In the genomic region with DNA sequence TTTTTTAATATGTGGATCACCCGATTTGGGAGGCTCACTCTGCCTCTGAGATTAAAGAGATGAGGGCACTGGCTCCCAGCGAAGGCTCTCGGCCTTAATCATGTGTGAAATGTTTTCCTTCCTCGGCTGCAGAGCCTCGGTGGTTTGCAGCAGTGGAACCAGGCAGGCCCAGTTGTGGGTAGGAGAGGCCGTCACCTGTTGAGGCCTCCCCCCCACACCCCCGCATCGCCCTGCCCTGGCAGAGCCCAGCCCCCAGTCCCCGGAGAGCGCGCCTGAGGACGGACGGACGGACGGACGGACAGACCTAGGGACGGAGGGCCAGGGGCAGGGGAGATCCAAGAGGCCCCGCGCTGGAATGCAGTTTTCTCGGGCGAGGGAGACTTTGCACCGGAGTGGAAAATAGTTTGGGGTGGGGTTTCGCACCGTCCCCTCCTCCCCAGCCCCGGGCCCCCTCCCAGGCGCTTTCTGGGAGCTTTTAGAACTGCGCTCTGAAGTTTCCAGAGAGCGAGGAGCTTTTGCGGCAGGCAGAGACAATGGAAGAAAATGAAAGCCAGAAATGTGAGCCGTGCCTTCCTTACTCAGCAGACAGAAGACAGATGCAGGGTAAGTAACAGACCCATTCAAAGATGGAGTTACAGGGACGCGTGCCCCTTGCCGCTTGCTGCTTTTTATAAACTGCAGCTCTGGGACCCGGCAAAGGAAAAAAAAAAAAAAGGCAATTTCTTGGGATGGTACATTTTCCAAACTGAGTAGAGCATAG, we compare ENCODE assay signal across 9 cellular contexts. TPM values are rescaled to one million over a fixed set of nuclear protein-coding genes. Genes with fewer than 3 reads are reported as not detected.
DNase-seq lines count a peak whose midpoint lies in the region; ATAC-seq and TF ChIP-seq lines count a peak whose summit lies in the region.
"Had no signal": no experiment of that assay in that cellular context is flagged by ENCODE, and none has a peak within 500 bp of the region (broad histone marks: within the 10 kb centered on the region; RNA-seq: fewer than 3 reads in every experiment).

A gene with protein sequence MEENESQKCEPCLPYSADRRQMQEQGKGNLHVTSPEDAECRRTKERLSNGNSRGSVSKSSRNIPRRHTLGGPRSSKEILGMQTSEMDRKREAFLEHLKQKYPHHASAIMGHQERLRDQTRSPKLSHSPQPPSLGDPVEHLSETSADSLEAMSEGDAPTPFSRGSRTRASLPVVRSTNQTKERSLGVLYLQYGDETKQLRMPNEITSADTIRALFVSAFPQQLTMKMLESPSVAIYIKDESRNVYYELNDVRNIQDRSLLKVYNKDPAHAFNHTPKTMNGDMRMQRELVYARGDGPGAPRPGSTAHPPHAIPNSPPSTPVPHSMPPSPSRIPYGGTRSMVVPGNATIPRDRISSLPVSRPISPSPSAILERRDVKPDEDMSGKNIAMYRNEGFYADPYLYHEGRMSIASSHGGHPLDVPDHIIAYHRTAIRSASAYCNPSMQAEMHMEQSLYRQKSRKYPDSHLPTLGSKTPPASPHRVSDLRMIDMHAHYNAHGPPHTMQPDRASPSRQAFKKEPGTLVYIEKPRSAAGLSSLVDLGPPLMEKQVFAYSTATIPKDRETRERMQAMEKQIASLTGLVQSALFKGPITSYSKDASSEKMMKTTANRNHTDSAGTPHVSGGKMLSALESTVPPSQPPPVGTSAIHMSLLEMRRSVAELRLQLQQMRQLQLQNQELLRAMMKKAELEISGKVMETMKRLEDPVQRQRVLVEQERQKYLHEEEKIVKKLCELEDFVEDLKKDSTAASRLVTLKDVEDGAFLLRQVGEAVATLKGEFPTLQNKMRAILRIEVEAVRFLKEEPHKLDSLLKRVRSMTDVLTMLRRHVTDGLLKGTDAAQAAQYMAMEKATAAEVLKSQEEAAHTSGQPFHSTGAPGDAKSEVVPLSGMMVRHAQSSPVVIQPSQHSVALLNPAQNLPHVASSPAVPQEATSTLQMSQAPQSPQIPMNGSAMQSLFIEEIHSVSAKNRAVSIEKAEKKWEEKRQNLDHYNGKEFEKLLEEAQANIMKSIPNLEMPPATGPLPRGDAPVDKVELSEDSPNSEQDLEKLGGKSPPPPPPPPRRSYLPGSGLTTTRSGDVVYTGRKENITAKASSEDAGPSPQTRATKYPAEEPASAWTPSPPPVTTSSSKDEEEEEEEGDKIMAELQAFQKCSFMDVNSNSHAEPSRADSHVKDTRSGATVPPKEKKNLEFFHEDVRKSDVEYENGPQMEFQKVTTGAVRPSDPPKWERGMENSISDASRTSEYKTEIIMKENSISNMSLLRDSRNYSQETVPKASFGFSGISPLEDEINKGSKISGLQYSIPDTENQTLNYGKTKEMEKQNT (N-terminal part only) (plus strand): TSS at position 478 of the 760 bp plus-strand sequence. CDS start 56 bp downstream, at position 534.

- H3K27me3 ChIP-seq in left ventricle myocardium inferior (ENCODE audit: low read depth) (no peaks in the 10 kb centered on the region), rectal smooth muscle tissue (ENCODE audit: control insufficient read depth, insufficient read depth, low read length) (no peaks in the 10 kb centered on the region)

- no peaks in the 10 kb centered on the region for H3K36me3 Mint-ChIP-seq in activated CD4-positive, alpha-beta T cell treated with anti-CD3 and anti-CD28 coated beads, Interleukin-2, amount 10 ng/mL, durations not matched to agents 24 days and 14 days (ENCODE audit: low read depth)
- H3K36me3 Mint-ChIP-seq in activated T-helper 1 cell treated with anti-CD3 and anti-CD28 coated beads, Interleukin-12 subunit alpha, Interleukin-12 subunit beta, Interleukin-2, Interleukin-4 antibody, amounts not matched to agents 30 ng/mL and 10 ng/mL and 1 ng/mL, durations not matched to agents 14 hours and 24 hours and 36 hours (ENCODE audit: low read depth) = no peaks in the 10 kb centered on the region

- intact Hi-C loops in activated CD4-positive, alpha-beta T cell treated with anti-CD3 and anti-CD28 coated beads, Interleukin-2, amount 10 ng/mL, durations not matched to agents 24 days and 14 days (cut with micrococcal nuclease) = loop anchor here (1.0 to 5.0 kb wide), 3 partner anchors 257 to 1832 kb away; no protein-coding TSS in a partner anchor
- intact Hi-C loops in activated T-helper 1 cell treated with anti-CD3 and anti-CD28 coated beads, Interleukin-12 subunit alpha, Interleukin-12 subunit beta, Interleukin-2, Interleukin-4 antibody, amounts not matched to agents 30 ng/mL and 10 ng/mL and 1 ng/mL, durations not matched to agents 14 hours and 24 hours and 36 hours (cut with micrococcal nuclease) = loop anchor here (1.0 to 10.0 kb wide), 4 partner anchors 13 to 764 kb away; no protein-coding TSS in a partner anchor
- intact Hi-C loops in left ventricle myocardium inferior (cut with micrococcal nuclease) = no loop called here

- peak; percentile 28 for ATAC-seq in HG03139 (IDR thresholded peaks at IDR 0.05; ENCODE audit: unreplicated experiment)

- H3K27ac Mint-ChIP-seq in activated CD4-positive, alpha-beta T cell treated with anti-CD3 and anti-CD28 coated beads, Interleukin-2, amount 10 ng/mL, durations not matched to agents 24 days and 14 days = peak within 1 kb of the TSS; percentile 90
- peak within 1 kb of the TSS; percentile 90 for H3K27ac Mint-ChIP-seq in activated T-helper 1 cell treated with anti-CD3 and anti-CD28 coated beads, Interleukin-12 subunit alpha, Interleukin-12 subunit beta, Interleukin-2, Interleukin-4 antibody, amounts not matched to agents 30 ng/mL and 10 ng/mL and 1 ng/mL, durations not matched to agents 14 hours and 24 hours and 36 hours

- H3K4me1 ChIP-seq in left ventricle myocardium inferior (peaks cover 81% of the 10 kb centered on the region), rectal smooth muscle tissue (ENCODE audit: control insufficient read depth, insufficient read depth, low read length) (peaks cover 14% of the 10 kb centered on the region)

- H3K36me3 ChIP-seq in left ventricle myocardium inferior (no peaks in the 10 kb centered on the region), rectal smooth muscle tissue (ENCODE audit: control insufficient read depth, insufficient read depth, low read length) (no peaks in the 10 kb centered on the region)

- peak within 1 kb of the TSS; percentile 72 for H3K4me3 Mint-ChIP-seq in activated CD4-positive, alpha-beta T cell treated with anti-CD3 and anti-CD28 coated beads, Interleukin-2, amount 10 ng/mL, durations not matched to agents 24 days and 14 days
- peak within 1 kb of the TSS; percentile 83 for H3K4me3 Mint-ChIP-seq in activated T-helper 1 cell treated with anti-CD3 and anti-CD28 coated beads, Interleukin-12 subunit alpha, Interleukin-12 subunit beta, Interleukin-2, Interleukin-4 antibody, amounts not matched to agents 30 ng/mL and 10 ng/mL and 1 ng/mL, durations not matched to agents 14 hours and 24 hours and 36 hours
- H3K4me3 Mint-ChIP-seq: central memory CD8-positive, alpha-beta T cell had no signal

- peaks cover 34% of the 10 kb centered on the region for H3K27me3 Mint-ChIP-seq in activated CD4-positive, alpha-beta T cell treated with anti-CD3 and anti-CD28 coated beads, Interleukin-2, amount 10 ng/mL, durations not matched to agents 24 days and 14 days
- H3K27me3 Mint-ChIP-seq in activated T-helper 1 cell treated with anti-CD3 and anti-CD28 coated beads, Interleukin-12 subunit alpha, Interleukin-12 subunit beta, Interleukin-2, Interleukin-4 antibody, amounts not matched to agents 30 ng/mL and 10 ng/mL and 1 ng/mL, durations not matched to agents 14 hours and 24 hours and 36 hours (ENCODE audit: insufficient read depth) = peaks cover 24% of the 10 kb centered on the region

- H3K9ac ChIP-seq in rectal smooth muscle tissue (ENCODE audit: low read length) = no peak within 1 kb of the TSS

- H3K27ac ChIP-seq in left ventricle myocardium inferior (replicated peaks) (peak within 1 kb of the TSS; percentile 94), rectal smooth muscle tissue (ENCODE audit: low read depth, low read length) (peak within 1 kb of the TSS; percentile 70)

- H3K9me3 ChIP-seq in left ventricle myocardium inferior (replicated peaks) = no peaks in the 10 kb centered on the region

- no peak for TF ChIP-seq CTCF in left ventricle myocardium inferior (IDR thresholded peaks at IDR 0.05; ENCODE audit: borderline replicate concordance)

- H3K4me3 ChIP-seq in left ventricle myocardium inferior = peak within 1 kb of the TSS; percentile 77
- H3K4me3 ChIP-seq in rectal smooth muscle tissue (ENCODE audit: low read length) = peak within 1 kb of the TSS; percentile 65

- H3K9me3 Mint-ChIP-seq in activated CD4-positive, alpha-beta T cell treated with anti-CD3 and anti-CD28 coated beads, Interleukin-2, amount 10 ng/mL, durations not matched to agents 24 days and 14 days = peaks cover 4% of the 10 kb centered on the region
- peaks cover 8% of the 10 kb centered on the region for H3K9me3 Mint-ChIP-seq in activated T-helper 1 cell treated with anti-CD3 and anti-CD28 coated beads, Interleukin-12 subunit alpha, Interleukin-12 subunit beta, Interleukin-2, Interleukin-4 antibody, amounts not matched to agents 30 ng/mL and 10 ng/mL and 1 ng/mL, durations not matched to agents 14 hours and 24 hours and 36 hours
- H3K9me3 Mint-ChIP-seq: central memory CD8-positive, alpha-beta T cell had no signal

- peak; percentile 61 for DNase-seq in activated CD4-positive, alpha-beta T cell treated with anti-CD3 and anti-CD28 coated beads, Interleukin-2, amount 10 ng/mL, durations not matched to agents 24 days and 14 days
- no peak for DNase-seq in activated CD4-positive, alpha-beta T cell treated with anti-CD3 and anti-CD28 coated beads for 1 hour
- DNase-seq in activated T-helper 1 cell treated with anti-CD3 and anti-CD28 coated beads, Interleukin-12 subunit alpha, Interleukin-12 subunit beta, Interleukin-2, Interleukin-4 antibody, amounts not matched to agents 30 ng/mL and 10 ng/mL and 1 ng/mL, durations not matched to agents 14 hours and 24 hours and 36 hours (ENCODE audit: low spot score) = peak; percentile 1
- DNase-seq in left ventricle myocardium inferior (peak; percentile 65), epidermal melanocyte (ENCODE audit: insufficient read length, low spot score) (no peak), NCI-H1092 treated with DMSO at 0.1 percent for 48 hours (lab: John Stamatoyannopoulos, UW) (no peak)

- peaks cover 32% of the 10 kb centered on the region for H3K4me1 Mint-ChIP-seq in activated CD4-positive, alpha-beta T cell treated with anti-CD3 and anti-CD28 coated beads, Interleukin-2, amount 10 ng/mL, durations not matched to agents 24 days and 14 days
- H3K4me1 Mint-ChIP-seq in activated T-helper 1 cell treated with anti-CD3 and anti-CD28 coated beads, Interleukin-12 subunit alpha, Interleukin-12 subunit beta, Interleukin-2, Interleukin-4 antibody, amounts not matched to agents 30 ng/mL and 10 ng/mL and 1 ng/mL, durations not matched to agents 14 hours and 24 hours and 36 hours (ENCODE audit: low read depth) = peaks cover 39% of the 10 kb centered on the region
- H3K4me1 Mint-ChIP-seq: central memory CD8-positive, alpha-beta T cell had no signal

RNA-seq across cellular contexts. Expression of the gene that starts here (rescaled TPM):
- 1.7 and 2.0 TPM in 2 replicates for total RNA-seq in activated CD4-positive, alpha-beta T cell treated with anti-CD3 and anti-CD28 coated beads, Interleukin-2, amount 10 ng/mL, durations not matched to agents 24 days and 14 days
- total RNA-seq in activated T-helper 1 cell treated with anti-CD3 and anti-CD28 coated beads, Interleukin-12 subunit alpha, Interleukin-12 subunit beta, Interleukin-2, Interleukin-4 antibody, amounts not matched to agents 30 ng/mL and 10 ng/mL and 1 ng/mL, durations not matched to agents 14 hours and 24 hours and 36 hours = 6.2 and 6.4 TPM in 2 replicates
- 30.2 TPM for total RNA-seq in left ventricle myocardium inferior

Comparison
In these comparisons a context has a peak if more than half of its experiments do, and no peak if none do; other contexts are left out.
1. DNase-seq: peak in activated CD4-positive, alpha-beta T cell treated with anti-CD3 and anti-CD28 coated beads, Interleukin-2, amount 10 ng/mL, durations not matched to agents 24 days and 14 days (single experiment), activated T-helper 1 cell treated with anti-CD3 and anti-CD28 coated beads, Interleukin-12 subunit alpha, Interleukin-12 subunit beta, Interleukin-2, Interleukin-4 antibody, amounts not matched to agents 30 ng/mL and 10 ng/mL and 1 ng/mL, durations not matched to agents 14 hours and 24 hours and 36 hours (single experiment) and left ventricle myocardium inferior (single experiment); none in activated CD4-positive, alpha-beta T cell treated with anti-CD3 and anti-CD28 coated beads for 1 hour (single experiment), epidermal melanocyte (single experiment) and NCI-H1092 treated with DMSO at 0.1 percent for 48 hours (single experiment).